ENCODE assay signal across 19 cellular contexts in genomic region chr22:40054486-40054885, GRCh38. TPM values are rescaled to one million over a fixed set of nuclear protein-coding genes. Genes with fewer than 3 reads are reported as not detected.
DNase-seq lines count a peak whose midpoint lies in the region; ATAC-seq, FAIRE-seq and TF ChIP-seq lines count a peak whose summit lies in the region.
"Had no signal": no experiment of that assay in that cellular context is flagged by ENCODE, and none has a peak within 500 bp of the region (broad histone marks: within the 10 kb centered on the region; RNA-seq: fewer than 3 reads in every experiment).

No MANE protein-coding gene starts in this region.

- ATAC-seq in HepG2: no peak
- no peak for ATAC-seq in right lobe of liver
- no peak for ATAC-seq in T-helper 17 cell
- no peak for ATAC-seq in K562
- no peak for ATAC-seq in HG03460 (IDR thresholded peaks at IDR 0.05; ENCODE audit: unreplicated experiment)

- no peaks in the 10 kb centered on the region for H3K9me1 ChIP-seq in K562 (ENCODE audit: control insufficient read depth, insufficient read depth, low read length)

- peaks cover 3% of the 10 kb centered on the region for H3K36me3 Mint-ChIP-seq in T-helper 17 cell (ENCODE audit: low read depth)
- H3K36me3 Mint-ChIP-seq: mesothelial cell of epicardium, neural progenitor cell had no signal

- in situ Hi-C loops in HepG2 (cut with HindIII; ENCODE audit: extremely low pct_ligation_motif_present, low pct_unique_long_range_greater_than_20kb) (no loop called here), K562 (cut with MboI) (no loop called here)

- H3K4me3 ChIP-seq in HepG2 (replicated peaks in 1 of 3; ENCODE audit: insufficient read depth in 1 of 3, low read depth in 2 of 3, low read length in 3 of 3) (no peak overlapping the region), right lobe of liver (no peak overlapping the region), K562 (no peak overlapping the region)
- H3K4me3 ChIP-seq: neural progenitor cell, thyroid gland had no signal

- no peak overlapping the region for H3K4me2 ChIP-seq in HepG2 (ENCODE audit: low read depth, low read length)
- H3K4me2 ChIP-seq in K562 (ENCODE audit: insufficient read depth, low read length): no peak overlapping the region
- H3K4me2 ChIP-seq: neural progenitor cell had no signal

- no peak for TF ChIP-seq RAD21 in HepG2 (CRISPR knock-in tag; IDR thresholded peaks at IDR 0.05)
- no peak for TF ChIP-seq RAD21 in K562 (CRISPR knock-in tag; conservative IDR thresholded peaks at IDR 0.05 in 1 of 2, IDR thresholded peaks at IDR 0.05 in 1 of 2)

- peak overlapping the region; percentile 89 for H3K4me3 Mint-ChIP-seq in T-helper 17 cell
- H3K4me3 Mint-ChIP-seq: endodermal cell, mesothelial cell of epicardium, neural progenitor cell had no signal

- POLR2A ChIA-PET in HepG2 (lab: Yijun Ruan, JAX): interaction anchor here (2.2 kb wide), 1 partner anchor 10 kb away, joined by 7 read pairs; no protein-coding TSS in a partner anchor
- POLR2A ChIA-PET in K562 (lab: Yijun Ruan, JAX): interaction anchor here (1.3 to 3.6 kb wide), 3 partner anchors 9 to 123 kb away, joined by 3 to 25 read pairs (median 6); partner anchors contain the start of gene TNRC6B

- H3K79me2 ChIP-seq in HepG2 (ENCODE audit: insufficient read depth, low read length) (peaks cover 11% of the 10 kb centered on the region), K562 (ENCODE audit: control insufficient read depth, insufficient read depth, low read length) (peaks cover 31% of the 10 kb centered on the region)

- H3K27ac Mint-ChIP-seq in T-helper 17 cell: peak overlapping the region; percentile 93
- H3K27ac Mint-ChIP-seq: mesothelial cell of epicardium, neural progenitor cell, progenitor cell of endocrine pancreas had no signal

- H3K4me1 Mint-ChIP-seq in T-helper 17 cell: peaks cover 64% of the 10 kb centered on the region

- H3K36me3 ChIP-seq in HepG2 (replicated peaks in 1 of 2; ENCODE audit: control insufficient read depth in 1 of 2, insufficient read depth in 2 of 2, low read length in 2 of 2) (no peaks in the 10 kb centered on the region), right lobe of liver (no peaks in the 10 kb centered on the region), K562 (ENCODE audit: control insufficient read depth, insufficient read depth, low read length) (no peaks in the 10 kb centered on the region)
- H3K36me3 ChIP-seq: neural progenitor cell, thyroid gland had no signal

- H3K9me3 ChIP-seq in HepG2 (ENCODE audit: low read length): no peaks in the 10 kb centered on the region
- no peaks in the 10 kb centered on the region for H3K9me3 ChIP-seq in right lobe of liver
- H3K9me3 ChIP-seq in T-helper 17 cell (ENCODE audit: control insufficient read depth, low read length, poor library complexity, severe bottlenecking): no peaks in the 10 kb centered on the region
- no peaks in the 10 kb centered on the region for H3K9me3 ChIP-seq in K562 (replicated peaks; ENCODE audit: control insufficient read depth, insufficient read depth, low read depth, low read length)
- H3K9me3 ChIP-seq: thyroid gland had no signal

- H3K4me1 ChIP-seq in HepG2 (ENCODE audit: insufficient read depth, low read length): peaks cover 26% of the 10 kb centered on the region
- peaks cover 0 to 8% (median 5%) of the 10 kb centered on the region in 4 donors for H3K4me1 ChIP-seq in right lobe of liver
- H3K4me1 ChIP-seq in K562 (replicated peaks in 1 of 2; ENCODE audit: control insufficient read depth in 2 of 2, insufficient read depth in 2 of 2, low read length in 2 of 2): peaks cover 19 to 46% of the 10 kb centered on the region in 2 experiments

- H3K27ac ChIP-seq in HepG2 (ENCODE audit: extremely low read length, insufficient read depth, low read length) (no peak overlapping the region), right lobe of liver (no peak overlapping the region), K562 (ENCODE audit: extremely low read depth, low read depth, low read length) (no peak overlapping the region)
- H3K27ac ChIP-seq: neural progenitor cell, thyroid gland had no signal

- TF ChIP-seq POLR2A in HepG2 (IDR thresholded peaks at IDR 0.05; ENCODE audit: insufficient read depth in 1 of 2, low read depth in 2 of 2, low read length in 2 of 2) (no peak), right lobe of liver (IDR thresholded peaks at IDR 0.05) (no peak), K562 (conservative IDR thresholded peaks at IDR 0.05) (no peak)

- H3K9ac ChIP-seq in HepG2 (ENCODE audit: insufficient read depth, low read depth, low read length): no peak overlapping the region
- no peak overlapping the region for H3K9ac ChIP-seq in K562 (ENCODE audit: insufficient read depth in 1 of 2, low read depth in 2 of 2, low read length in 2 of 2)
- H3K9ac ChIP-seq: neural progenitor cell had no signal

- no peak for FAIRE-seq in HepG2 (lab: Jason Lieb, UNC)
- no peak for FAIRE-seq in K562 (lab: Jason Lieb, UNC)

- H3K27me3 ChIP-seq in HepG2 (ENCODE audit: control insufficient read depth in 1 of 2, insufficient read depth in 2 of 2, low read length in 2 of 2) (no peaks in the 10 kb centered on the region), right lobe of liver (no peaks in the 10 kb centered on the region), K562 (ENCODE audit: control insufficient read depth in 2 of 2, insufficient read depth in 2 of 2, low read length in 2 of 2) (no peaks in the 10 kb centered on the region)
- H3K27me3 ChIP-seq: neural progenitor cell, thyroid gland had no signal

- CTCF ChIA-PET in HepG2 (lab: Yijun Ruan, JAX; ENCODE audit: low intra/inter-chr PET ratio, low total read pairs) (no interaction called here), K562 (lab: Yijun Ruan, JAX; ENCODE audit: low intra/inter-chr PET ratio) (no interaction called here)

- BruUV-seq in HepG2 (replicated peaks; lab: Mats Ljungman, UMichigan) (no TSS peak), K562 (replicated peaks; lab: Mats Ljungman, UMichigan) (no TSS peak)

- TF ChIP-seq EP300 in HepG2 (IDR thresholded peaks at IDR 0.05; ENCODE audit: low read depth in 2 of 2, low read length in 2 of 2) (no peak), HepG2 (CRISPR knock-in tag; IDR thresholded peaks at IDR 0.05; ENCODE audit: borderline replicate concordance) (no peak), K562 (IDR thresholded peaks at IDR 0.05; ENCODE audit: low read length) (no peak)

- no peak for TF ChIP-seq CTCF in HepG2 (CRISPR knock-in tag; IDR thresholded peaks at IDR 0.05)
- no peak for TF ChIP-seq CTCF in right lobe of liver (IDR thresholded peaks at IDR 0.05)
- TF ChIP-seq CTCF in K562 (IDR thresholded peaks at IDR 0.05 in 2 of 3, conservative IDR thresholded peaks at IDR 0.05 in 1 of 3; ENCODE audit: insufficient read depth in 2 of 3, low read depth in 1 of 3, low read length in 3 of 3): no peak

- 97% methylated on average over 2 of the region's 2 CpGs for WGBS in HepG2 (ENCODE audit: low lambda C conversion rate)
- 95% methylated on average over 2 of the region's 2 CpGs for WGBS in right lobe of liver (ENCODE audit: insufficient coverage, low coverage, low lambda C conversion rate, missing lambda C conversion rate)
- 94% methylated on average over 2 of the region's 2 CpGs for WGBS in K562 (ENCODE audit: insufficient coverage, low coverage, missing lambda C conversion rate)

- H3K27me3 Mint-ChIP-seq in T-helper 17 cell: no peaks in the 10 kb centered on the region
- H3K27me3 Mint-ChIP-seq: progenitor cell of endocrine pancreas had no signal

- DNase-seq in HepG2 (ENCODE audit: low spot score) (no peak), right lobe of liver (no peak), T-helper 17 cell (no peak), K562 (ENCODE audit: extremely low read depth in 1 of 4, low spot score in 3 of 4) (no peak), dermis blood vessel endothelial cell (no peak), NCI-H510A (lab: John Stamatoyannopoulos, UW) (no peak)
- DNase-seq: activated gamma-delta T cell treated with Interleukin-2 at 50 U/mL for 16 hours; DMS53; endodermal cell; glutamatergic neuron; NCI-H1694 treated with DMSO at 0.1 percent for 48 hours; NCI-H69; Right ventricle myocardium superior; stimulated activated naive CD4-positive, alpha-beta T cell; thyroid gland had no signal

- H2AFZ ChIP-seq in HepG2 (ENCODE audit: low read length) (no peak overlapping the region), K562 (ENCODE audit: low read depth, low read length) (no peak overlapping the region)
- H2AFZ ChIP-seq: neural progenitor cell had no signal

- intact Hi-C loops in HepG2 (cut with micrococcal nuclease; ENCODE audit: unreplicated experiment): no loop called here
- intact Hi-C loops in right lobe of liver (cut with DNase I): loop anchor here in 1 of 2 donors (5.0 kb wide), 1 partner anchor 58 kb away; no protein-coding TSS in a partner anchor
- intact Hi-C loops in K562 (cut with micrococcal nuclease): no loop called here

- H4K20me1 ChIP-seq in HepG2 (ENCODE audit: insufficient read depth, low read length) (peaks cover 29% of the 10 kb centered on the region; the same call in 1 of the 2 replicates), K562 (replicated peaks; ENCODE audit: control insufficient read depth, insufficient read depth, low read length) (peaks cover 10% of the 10 kb centered on the region)

RNA-seq across cellular contexts. Expression of gene FAM83F, which starts 59.7 kb away (rescaled TPM):
- total RNA-seq in HepG2 (2016; rRNA removed; fragmentation: Illumina TruSeq; extraction: Trizol) (not detected in 2 replicates), right lobe of liver (1 to 10 TPM; 1.1 to 4.5 (median 1.6) TPM), T-helper 17 cell (1 to 10 TPM; 1.6 to 2.1 TPM), K562 (2014; rRNA removed) (0.04 and 0.05 TPM in 2 replicates), K562 (2014; rRNA removed; fragmentation: Illumina TruSeq; extraction: Trizol) (0.03 and 0.04 TPM in 2 replicates), K562 (2015; rRNA removed; fragmentation: Illumina TruSeq; extraction: Trizol) (under 0.01 and 0.04 TPM in 2 replicates), K562 (2021) (0.07 and 0.13 TPM in 2 replicates), dermis blood vessel endothelial cell (under 0.01 TPM in 2 replicates)
- not detected in 2 replicates for total RNA-seq in HepG2 (2016; cell fraction: cytosol; rRNA removed; fragmentation: Illumina TruSeq; extraction: Trizol; ENCODE audit: low read depth)
- total RNA-seq in HepG2 (2016; cell fraction: insoluble cytoplasmic fraction; rRNA removed; fragmentation: Illumina TruSeq; extraction: Trizol): not detected in 2 replicates
- not detected in 2 replicates for total RNA-seq in HepG2 (2016; cell fraction: membrane; rRNA removed; fragmentation: Illumina TruSeq; extraction: Trizol)
- total RNA-seq in HepG2 (2016; cell fraction: nucleus; rRNA removed; fragmentation: Illumina TruSeq; extraction: Trizol): not detected in 2 replicates
- polyA plus RNA-seq in HepG2 (2011; rRNA removed) (not detected in 2 replicates), K562 (2011; rRNA removed) (0.03 and 0.10 TPM in 2 replicates), K562 (2014; fragmentation: Illumina TruSeq; extraction: Trizol) (0.03 TPM in 1 of 2 replicates, not detected in the other), K562 (2014; fragmentation: Nextera tagmentation; extraction: Ambion mirVana) (under 1 TPM in 1 of 2 experiments, not detected in 1; 0.01 TPM), K562 (2014; rRNA removed) (0.04 and 0.05 TPM in 2 replicates)
- under 0.01 and 0.03 TPM in 2 replicates for polyA plus RNA-seq in HepG2 (2011; cell fraction: cytosol; rRNA removed)
- polyA plus RNA-seq in HepG2 (2011; cell fraction: nucleus; rRNA removed): not detected in 2 replicates
- not detected in 2 replicates for polyA plus RNA-seq in HepG2 (2012)
- polyA plus RNA-seq in HepG2 (2016; cell fraction: cytosol; fragmentation: Illumina TruSeq; extraction: Trizol; ENCODE audit: low read depth): not detected in 2 replicates
- polyA plus RNA-seq in HepG2 (2016; cell fraction: insoluble cytoplasmic fraction; fragmentation: Illumina TruSeq; extraction: Trizol; ENCODE audit: low read depth): not detected in 2 replicates
- not detected in 2 replicates for polyA plus RNA-seq in HepG2 (2016; cell fraction: membrane; fragmentation: Illumina TruSeq; extraction: Trizol; ENCODE audit: low read depth)
- polyA plus RNA-seq in HepG2 (2016; cell fraction: nucleus; fragmentation: Illumina TruSeq; extraction: Trizol; ENCODE audit: insufficient read depth, low read depth): not detected in 2 replicates
- 7.3 TPM in 1 of 2 replicates, not detected in the other for polyA minus RNA-seq in HepG2 (2011; rRNA and poly(A)+ RNA removed; ENCODE audit: low replicate concordance)
- not detected in 2 replicates for polyA minus RNA-seq in HepG2 (2011; cell fraction: cytosol; rRNA and poly(A)+ RNA removed)
- polyA minus RNA-seq in HepG2 (2011; cell fraction: nucleus; rRNA and poly(A)+ RNA removed): not detected in 2 replicates
- 0.04 and 0.25 TPM in 2 replicates for total RNA-seq in K562 (2011; cell fraction: chromatin; rRNA removed; ENCODE audit: low replicate concordance)
- total RNA-seq in K562 (2011; cell fraction: nucleolus; rRNA removed): under 0.01 and 0.17 TPM in 2 replicates
- 0.07 and 0.15 TPM in 2 replicates for total RNA-seq in K562 (2011; cell fraction: nucleoplasm; rRNA removed)
- polyA plus RNA-seq in K562 (2011; cell fraction: cytosol; rRNA removed): 0.01 and 0.03 TPM in 2 replicates
- 0.03 and 0.18 TPM in 2 replicates for polyA plus RNA-seq in K562 (2011; cell fraction: nucleus; rRNA removed)
- polyA plus RNA-seq in K562 (2012): 0.01 and 0.07 TPM in 2 replicates
- 0.06 and 0.07 TPM in 2 replicates for polyA minus RNA-seq in K562 (2011; rRNA and poly(A)+ RNA removed)
- polyA minus RNA-seq in K562 (2011; cell fraction: cytosol; rRNA and poly(A)+ RNA removed): not detected in 2 replicates
- 0.11 and 0.67 TPM in 2 replicates for polyA minus RNA-seq in K562 (2011; cell fraction: nucleus; rRNA and poly(A)+ RNA removed)

Comparison
In these comparisons a context has a peak if more than half of its experiments do, and no peak if none do; other contexts are left out.
1. Of the 241 proteins assayed by ChIP-seq in both HepG2 and K562: peak only in HepG2: none; only in K562: ADNP; in both: ZKSCAN1; in neither: 239.